ENCODE assay signal across 1 cellular context in the genomic region with DNA sequence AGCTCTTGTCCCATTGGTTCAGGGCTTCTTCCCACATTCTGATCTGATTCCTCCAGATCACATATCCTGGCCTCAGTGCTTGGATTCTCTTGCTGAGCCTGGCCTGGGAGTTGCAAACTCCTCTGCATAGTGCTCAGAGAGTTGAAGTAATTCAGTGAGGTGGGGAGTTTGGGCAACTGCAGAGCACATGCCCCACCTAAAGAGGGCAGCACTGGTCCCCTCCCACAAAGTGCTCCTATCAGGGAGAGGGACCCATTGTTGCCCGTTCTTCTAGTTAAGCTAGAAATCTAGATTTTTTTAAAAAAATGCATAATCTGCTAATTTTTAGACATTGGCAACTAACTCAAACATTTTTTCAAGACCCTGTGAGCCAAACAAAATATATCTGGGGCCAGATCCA.
TF ChIP-seq lines count a peak whose summit lies in the region.

No MANE protein-coding gene starts in this region.

TF ChIP-seq in H1, 55 proteins besides CTCF, POLR2A, EP300 and RAD21:
- TF ChIP-seq EZH2 (IDR thresholded peaks at IDR 0.05; ENCODE audit: low read depth, low read length, severe bottlenecking), result no peak
- no peak for TF ChIP-seq MAFK (IDR thresholded peaks at IDR 0.05; ENCODE audit: low read depth, low read length)
- TF ChIP-seq TAF1 (IDR thresholded peaks at IDR 0.05; ENCODE audit: low read depth, low read length), result no peak
- no peak for TF ChIP-seq POU5F1 (IDR thresholded peaks at IDR 0.05; ENCODE audit: low read depth, low read length)
- no peak for TF ChIP-seq GABPA (IDR thresholded peaks at IDR 0.05; ENCODE audit: borderline replicate concordance, insufficient read depth, low read length)
- TF ChIP-seq EGR1 (IDR thresholded peaks at IDR 0.05; ENCODE audit: borderline replicate concordance, low read depth, low read length), result no peak
- no peak for TF ChIP-seq JUN (IDR thresholded peaks at IDR 0.05; ENCODE audit: low read depth, low read length)
- no peak for TF ChIP-seq RFX5 (IDR thresholded peaks at IDR 0.05; ENCODE audit: borderline replicate concordance, low read depth, low read length)
- TF ChIP-seq YY1 (IDR thresholded peaks at IDR 0.05; ENCODE audit: low read depth, low read length), result no peak
- no peak for TF ChIP-seq TCF12 (IDR thresholded peaks at IDR 0.05; ENCODE audit: low read depth, low read length)
- no peak for TF ChIP-seq SIN3A (conservative IDR thresholded peaks at IDR 0.05 in 1 of 2, IDR thresholded peaks at IDR 0.05 in 1 of 2; ENCODE audit: low read depth in 1 of 2, low read length in 2 of 2)
- TF ChIP-seq BACH1 (IDR thresholded peaks at IDR 0.05; ENCODE audit: low read length), result no peak
- TF ChIP-seq CTBP2 (IDR thresholded peaks at IDR 0.05; ENCODE audit: borderline replicate concordance, insufficient read depth, insufficient read length, low read length), result no peak
- no peak for TF ChIP-seq HDAC6 (IDR thresholded peaks at IDR 0.05; ENCODE audit: low read depth, low read length)
- no peak for TF ChIP-seq TAF7 (optimal IDR thresholded peaks at IDR 0.05; ENCODE audit: borderline replicate concordance, low read depth, low read length)
- no peak for TF ChIP-seq SIRT6 (IDR thresholded peaks at IDR 0.05; ENCODE audit: low read length)
